1 cellular context compared by ENCODE assay signal in genomic region chr4:140115140-140115539, GRCh38.
TF ChIP-seq lines count a peak whose summit lies in the region.

No MANE protein-coding gene starts in this region.

TF ChIP-seq in A549, 52 proteins besides CTCF, POLR2A, EP300 and RAD21 (continued from another document):
- no peak for TF ChIP-seq BCL3 (IDR thresholded peaks at IDR 0.05)
